8 cellular contexts compared by ENCODE assay signal in genomic region chr1:161314201-161314981, GRCh38. TPM values are rescaled to one million over a fixed set of nuclear protein-coding genes. Genes with fewer than 3 reads are reported as not detected.
DNase-seq lines count a peak whose midpoint lies in the region; ATAC-seq and TF ChIP-seq lines count a peak whose summit lies in the region.

A gene with protein sequence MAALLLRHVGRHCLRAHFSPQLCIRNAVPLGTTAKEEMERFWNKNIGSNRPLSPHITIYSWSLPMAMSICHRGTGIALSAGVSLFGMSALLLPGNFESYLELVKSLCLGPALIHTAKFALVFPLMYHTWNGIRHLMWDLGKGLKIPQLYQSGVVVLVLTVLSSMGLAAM (plus strand): TSS chr1:161314381. CDS start chr1:161314406, 25 bp downstream.

- no peaks in the 10 kb centered on the region for H3K27me3 ChIP-seq in SU-DHL-6 (ENCODE audit: low read length)
- H3K27me3 ChIP-seq in ovary, result no peaks in the 10 kb centered on the region
- no peaks in the 10 kb centered on the region for H3K27me3 ChIP-seq in thyroid gland

- WGBS in ovary, 3 donors, result 0 to 1% (median 1%) methylated on average over 45 of the region's 45 CpGs
- WGBS in thyroid gland, 2 donors, result 0 to 1% methylated on average over 23 to 33 of the region's 45 CpGs

- H3K79me2 ChIP-seq in SU-DHL-6 (ENCODE audit: insufficient read depth, low read length), result peaks cover 6% of the 10 kb centered on the region; the same call in 1 of the 2 replicates

- peaks cover 2% of the 10 kb centered on the region for H3K27me3 Mint-ChIP-seq in activated naive CD8-positive, alpha-beta T cell treated with anti-CD3 and anti-CD28 coated beads, Interleukin-2, amount 10 ng/mL, durations not matched to agents 7 days and 5 days

- peak; percentile 89 for ATAC-seq in HG02571 (IDR thresholded peaks at IDR 0.05; ENCODE audit: unreplicated experiment)
- peak; percentile 98 for ATAC-seq in activated naive CD8-positive, alpha-beta T cell treated with anti-CD3 and anti-CD28 coated beads, Interleukin-2, amount 10 ng/mL, durations not matched to agents 7 days and 5 days (ENCODE audit: low read depth)
- peak; percentile 99 for ATAC-seq in Right ventricle myocardium inferior

- H3K9me3 Mint-ChIP-seq in activated naive CD8-positive, alpha-beta T cell treated with anti-CD3 and anti-CD28 coated beads, Interleukin-2, amount 10 ng/mL, durations not matched to agents 7 days and 5 days, result no peaks in the 10 kb centered on the region

- peak within 1 kb of the TSS; percentile 98 for H2AFZ ChIP-seq in SU-DHL-6 (ENCODE audit: low read depth, low read length, severe bottlenecking)

- peak within 1 kb of the TSS; percentile 88 for H3K4me3 ChIP-seq in SU-DHL-6 (ENCODE audit: insufficient read depth, low read length, poor library complexity, severe bottlenecking)
- peak within 1 kb of the TSS; percentile 72 for H3K4me3 ChIP-seq in ovary
- H3K4me3 ChIP-seq in thyroid gland (replicated peaks in 1 of 3), result peak within 1 kb of the TSS; percentile 71 to 98 (median 90)

- no peaks in the 10 kb centered on the region for H4K20me1 ChIP-seq in SU-DHL-6 (ENCODE audit: low read depth, low read length)

- H3K36me3 Mint-ChIP-seq in activated naive CD8-positive, alpha-beta T cell treated with anti-CD3 and anti-CD28 coated beads, Interleukin-2, amount 10 ng/mL, durations not matched to agents 7 days and 5 days, result no peaks in the 10 kb centered on the region

- peak within 1 kb of the TSS; percentile 92 for H3K9ac ChIP-seq in SU-DHL-6 (ENCODE audit: low read length)

- H3K36me3 ChIP-seq in SU-DHL-6 (ENCODE audit: low read length), result no peaks in the 10 kb centered on the region
- no peaks in the 10 kb centered on the region for H3K36me3 ChIP-seq in ovary
- H3K36me3 ChIP-seq in thyroid gland, result no peaks in the 10 kb centered on the region

- DNase-seq in NCI-H1092 (lab: John Stamatoyannopoulos, UW) (peak; percentile 85), Right ventricle myocardium inferior (ENCODE audit: missing footprints) (peak; percentile 95), ovary (peak; percentile 85 to 92 (median 90)), thyroid gland (peak; percentile 90 to 92)
- DNase-seq in activated naive CD8-positive, alpha-beta T cell treated with anti-CD3 and anti-CD28 coated beads, Interleukin-2, amount 10 ng/mL, durations not matched to agents 7 days and 5 days, result peak; percentile 91

- TF ChIP-seq CTCF in SU-DHL-6 (IDR thresholded peaks at IDR 0.05; ENCODE audit: insufficient read depth, low read length, poor library complexity, severe bottlenecking) (peak; percentile 23), ovary (IDR thresholded peaks at IDR 0.05) (no peak), thyroid gland (IDR thresholded peaks at IDR 0.05) (peak in 1 of 6 experiments; percentile 10)

- H3K27ac Mint-ChIP-seq in activated naive CD8-positive, alpha-beta T cell treated with anti-CD3 and anti-CD28 coated beads, Interleukin-2, amount 10 ng/mL, durations not matched to agents 7 days and 5 days, result peak within 1 kb of the TSS; percentile 98

- H3K4me2 ChIP-seq in SU-DHL-6 (ENCODE audit: low read depth, low read length, poor library complexity, severe bottlenecking), result peak within 1 kb of the TSS; percentile 97

- intact Hi-C loops in Right ventricle myocardium inferior (cut with DNase I), result loop anchor here (2.0 to 5.0 kb wide), 2 partner anchors 73 to 88 kb away; partner anchors contain the start of gene TOMM40L
- intact Hi-C loops in ovary (cut with DNase I), result no loop called here
- intact Hi-C loops in thyroid gland (cut with DNase I), result loop anchor here (10.0 kb wide), 1 partner anchor 70 kb away; no protein-coding TSS in a partner anchor

- POLR2A ChIA-PET in activated naive CD8-positive, alpha-beta T cell treated with anti-CD3 and anti-CD28 coated beads, Interleukin-2, amount 10 ng/mL, durations not matched to agents 7 days and 5 days (lab: Charles Lee), result interaction anchor here (0.7 to 2.4 kb wide), 11 partner anchors 9 to 412 kb away, joined by 3 to 22 read pairs (median 4); partner anchors contain the start of genes NDUFS2, PPOX and TOMM40L

- H3K4me3 Mint-ChIP-seq in activated naive CD8-positive, alpha-beta T cell treated with anti-CD3 and anti-CD28 coated beads, Interleukin-2, amount 10 ng/mL, durations not matched to agents 7 days and 5 days, result peak within 1 kb of the TSS; percentile 99

- peaks cover 8% of the 10 kb centered on the region for H3K4me1 ChIP-seq in ovary (ENCODE audit: insufficient read depth)
- peaks cover 7 to 17% of the 10 kb centered on the region in 2 donors for H3K4me1 ChIP-seq in thyroid gland

- no peaks in the 10 kb centered on the region for H3K9me3 ChIP-seq in SU-DHL-6 (ENCODE audit: insufficient read depth, low read length)
- H3K9me3 ChIP-seq in ovary, result no peaks in the 10 kb centered on the region
- H3K9me3 ChIP-seq in thyroid gland, result no peaks in the 10 kb centered on the region

- no peaks in the 10 kb centered on the region for H3K9me2 ChIP-seq in SU-DHL-6 (replicated peaks; ENCODE audit: insufficient read depth, low read length)

- TF ChIP-seq EP300 in ovary (IDR thresholded peaks at IDR 0.05), result peak; percentile 23

- no peaks in the 10 kb centered on the region for H3F3A ChIP-seq in SU-DHL-6 (ENCODE audit: insufficient read depth)

- peaks cover 17% of the 10 kb centered on the region for H3K4me1 Mint-ChIP-seq in activated naive CD8-positive, alpha-beta T cell treated with anti-CD3 and anti-CD28 coated beads, Interleukin-2, amount 10 ng/mL, durations not matched to agents 7 days and 5 days

- TF ChIP-seq POLR2A in GM10847 (IDR thresholded peaks at IDR 0.05; ENCODE audit: extremely low read depth, insufficient read length) (peak; percentile 90), ovary (IDR thresholded peaks at IDR 0.05) (peak; percentile 86), thyroid gland (IDR thresholded peaks at IDR 0.05) (peak in 1 of 2 donors; percentile 89)

- H3K27ac ChIP-seq in SU-DHL-6 (ENCODE audit: low read depth, low read length), result peak within 1 kb of the TSS; percentile 23; the same call in 1 of the 2 replicates
- peak within 1 kb of the TSS; percentile 76 to 77 for H3K27ac ChIP-seq in ovary
- peak within 1 kb of the TSS; percentile 83 to 94 (median 92) for H3K27ac ChIP-seq in thyroid gland

RNA-seq across cellular contexts. Expression of the gene that starts here (rescaled TPM):
- total RNA-seq in activated naive CD8-positive, alpha-beta T cell treated with anti-CD3 and anti-CD28 coated beads, Interleukin-2, amount 10 ng/mL, durations not matched to agents 7 days and 5 days, result 100 to 1,000 TPM; 148 to 150 TPM
- total RNA-seq in Right ventricle myocardium inferior, result 407 TPM
- 100 to 1,000 TPM in 5 of 7 donors, 10 to 100 TPM in 2; 12.6 to 149 (median 126) TPM for total RNA-seq in ovary
- polyA plus RNA-seq in ovary, result 100 to 1,000 TPM; 115 to 327 TPM
- total RNA-seq in thyroid gland, result 100 to 1,000 TPM in 3 of 4 donors, 10 to 100 TPM in 1; 49.1 to 174 (median 111) TPM

Comparison
In these comparisons a context has a peak if more than half of its experiments do, and no peak if none do; other contexts are left out.
1. Peak in every context shown above with its lines: DNase-seq, ATAC-seq, H3K4me3 ChIP-seq and H3K27ac ChIP-seq.
2. H3K27ac ChIP-seq: peak in every context shown above with its lines; median percentile 92 in thyroid gland; 76 in ovary; 23 in SU-DHL-6.
3. intact Hi-C loops: an anchor here in Right ventricle myocardium inferior (2.0 to 5.0 kb wide) and thyroid gland (10.0 kb wide); none called in ovary.